ENCODE assay signal across 8 cellular contexts in genomic region chrX:101409043-101409442, GRCh38. TPM values are rescaled to one million over a fixed set of nuclear protein-coding genes. Genes with fewer than 3 reads are reported as not detected.
A peak's percentile ranks its signal among the peaks of the same experiment; 100 is the strongest.
DNase-seq lines count a peak whose midpoint lies in the region; ATAC-seq and TF ChIP-seq lines count a peak whose summit lies in the region.

No MANE protein-coding gene starts in this region.

- intact Hi-C loops in left ventricle myocardium inferior (cut with micrococcal nuclease) (no loop called here), Right ventricle myocardium inferior (cut with DNase I) (no loop called here), body of pancreas (cut with DNase I) (no loop called here), uterus (cut with DNase I; ENCODE audit: low total_unique reads) (no loop called here)

- no peak overlapping the region for H2BK120ac ChIP-seq in mesenchymal stem cell (ENCODE audit: low read depth, low read length)

- no peak overlapping the region for H3K4ac ChIP-seq in mesenchymal stem cell (ENCODE audit: low read depth in 1 of 2, low read length in 2 of 2)

- no peak overlapping the region for H2BK5ac ChIP-seq in mesenchymal stem cell (ENCODE audit: low read depth, low read length, poor library complexity, severe bottlenecking)

- H3K27me3 ChIP-seq in left ventricle myocardium inferior (ENCODE audit: low read depth) (no peaks in the 10 kb centered on the region), body of pancreas (no peaks in the 10 kb centered on the region), mesenchymal stem cell (ENCODE audit: control insufficient read depth in 1 of 2, insufficient read depth in 1 of 2, low read length in 2 of 2) (no peaks in the 10 kb centered on the region), uterus (no peaks in the 10 kb centered on the region)

- ATAC-seq in Right ventricle myocardium inferior (no peak), body of pancreas (no peak)

- DNase-seq in left ventricle myocardium inferior (no peak), Right ventricle myocardium inferior (ENCODE audit: missing footprints) (no peak), body of pancreas (no peak), mesenchymal stem cell (peak; percentile 32), uterus (no peak), nucleus accumbens (lab: John Stamatoyannopoulos, UW) (no peak), islet precursor cell (no peak), COLO668 (lab: John Stamatoyannopoulos, UW; ENCODE audit: unreplicated experiment) (no peak)

- no peak overlapping the region for H3K14ac ChIP-seq in mesenchymal stem cell (ENCODE audit: low read length in 2 of 2)

- no peak overlapping the region for H3K23ac ChIP-seq in mesenchymal stem cell (ENCODE audit: low read length in 2 of 2)

- H3K27ac ChIP-seq in left ventricle myocardium inferior (replicated peaks) (peak overlapping the region; percentile 95), body of pancreas (peak overlapping the region in 3 of 4 donors; percentile 93 to 94 (median 93)), mesenchymal stem cell (ENCODE audit: low read length, poor library complexity, severe bottlenecking) (no peak overlapping the region), uterus (peak overlapping the region; percentile 93 to 97)

- TF ChIP-seq POLR2A in body of pancreas (IDR thresholded peaks at IDR 0.05) (no peak), uterus (IDR thresholded peaks at IDR 0.05) (no peak)

- no peak overlapping the region for H2AFZ ChIP-seq in mesenchymal stem cell (ENCODE audit: low read depth, low read length)

- H3K9me3 ChIP-seq in left ventricle myocardium inferior (replicated peaks) (no peaks in the 10 kb centered on the region), body of pancreas (no peaks in the 10 kb centered on the region), mesenchymal stem cell (ENCODE audit: control insufficient read depth, low read length) (no peaks in the 10 kb centered on the region), uterus (no peaks in the 10 kb centered on the region)

- H2AK5ac ChIP-seq in mesenchymal stem cell (ENCODE audit: low read length, severe bottlenecking), result no peak overlapping the region

- H3K4me3 ChIP-seq in left ventricle myocardium inferior, result peak overlapping the region; percentile 78
- no peak overlapping the region for H3K4me3 ChIP-seq in body of pancreas
- peak overlapping the region in 1 of 2 experiments; percentile 90 for H3K4me3 ChIP-seq in mesenchymal stem cell (ENCODE audit: insufficient read depth in 1 of 2, low read depth in 1 of 2, low read length in 2 of 2)
- H3K4me3 ChIP-seq in uterus, result peak overlapping the region; percentile 52 to 57

- H4K8ac ChIP-seq in mesenchymal stem cell (ENCODE audit: low read length), result no peak overlapping the region

- H3K4me2 ChIP-seq in mesenchymal stem cell (ENCODE audit: low read length, poor library complexity, severe bottlenecking), result peak overlapping the region; percentile 16

- H3K36me3 ChIP-seq in left ventricle myocardium inferior, result peaks cover 8% of the 10 kb centered on the region
- H3K36me3 ChIP-seq in body of pancreas (replicated peaks in 1 of 2; ENCODE audit: insufficient read depth in 1 of 2, low read depth in 2 of 2), result no peaks in the 10 kb centered on the region
- peaks cover 12 to 22% of the 10 kb centered on the region in 2 experiments for H3K36me3 ChIP-seq in mesenchymal stem cell (ENCODE audit: control insufficient read depth in 1 of 2, insufficient read depth in 2 of 2, low read depth in 1 of 2, low read length in 2 of 2)
- no peaks in the 10 kb centered on the region for H3K36me3 ChIP-seq in uterus

- TF ChIP-seq CTCF in left ventricle myocardium inferior (IDR thresholded peaks at IDR 0.05; ENCODE audit: borderline replicate concordance), result no peak
- no peak for TF ChIP-seq CTCF in body of pancreas (IDR thresholded peaks at IDR 0.05)
- no peak for TF ChIP-seq CTCF in uterus (IDR thresholded peaks at IDR 0.05)

- H3K9ac ChIP-seq in mesenchymal stem cell (ENCODE audit: low read length), result peak overlapping the region; percentile 95

- no peak overlapping the region for H2BK12ac ChIP-seq in mesenchymal stem cell (ENCODE audit: low read length in 2 of 2)

- no peak overlapping the region for H2BK15ac ChIP-seq in mesenchymal stem cell (ENCODE audit: low read depth, poor library complexity, severe bottlenecking)

- H3K79me1 ChIP-seq in mesenchymal stem cell (replicated peaks; ENCODE audit: low read length, poor library complexity, severe bottlenecking), result peaks cover 1% of the 10 kb centered on the region

- peaks cover 48% of the 10 kb centered on the region for H3K4me1 ChIP-seq in left ventricle myocardium inferior
- peaks cover 7% of the 10 kb centered on the region for H3K4me1 ChIP-seq in body of pancreas
- no peaks in the 10 kb centered on the region for H3K4me1 ChIP-seq in mesenchymal stem cell (ENCODE audit: control insufficient read depth, insufficient read depth, low read depth, low read length)
- no peaks in the 10 kb centered on the region for H3K4me1 ChIP-seq in uterus

- H4K91ac ChIP-seq in mesenchymal stem cell (ENCODE audit: low read length), result no peak overlapping the region

- WGBS in body of pancreas, 2 donors, result 0 to 3% methylated on average over 6 of the region's 6 CpGs
- WGBS in mesenchymal stem cell, result 0% methylated on average over 2 of the region's 6 CpGs

- H3K18ac ChIP-seq in mesenchymal stem cell (ENCODE audit: low read depth in 1 of 2, low read length in 2 of 2), result no peak overlapping the region

RNA-seq across cellular contexts. Expression of gene HNRNPH2, which starts 1.0 kb away (rescaled TPM):
- 51.4 TPM for total RNA-seq in left ventricle myocardium inferior
- 53.5 TPM for total RNA-seq in Right ventricle myocardium inferior
- total RNA-seq in body of pancreas, result 10 to 100 TPM; 24.1 to 25.7 TPM
- polyA plus RNA-seq in mesenchymal stem cell (2013, experiment 1 of 2), result 58.6 TPM
- polyA plus RNA-seq in mesenchymal stem cell (2013, experiment 2 of 2), result 60.5 TPM
- 10 to 100 TPM; 22.0 to 87.2 (median 40.7) TPM for total RNA-seq in uterus

RNA-seq across cellular contexts. Expression of gene GLA, which starts 1.3 kb away (rescaled TPM):
- total RNA-seq in left ventricle myocardium inferior (10.8 TPM), Right ventricle myocardium inferior (12.6 TPM), body of pancreas (1 to 10 TPM; 6.2 to 7.6 TPM), uterus (10 to 100 TPM; 13.2 to 30.2 (median 19.2) TPM)
- 66.5 TPM for polyA plus RNA-seq in mesenchymal stem cell (2013, experiment 1 of 2)
- 71.3 TPM for polyA plus RNA-seq in mesenchymal stem cell (2013, experiment 2 of 2)

RNA-seq across cellular contexts. Expression of gene RPL36A, which starts 18.2 kb away (rescaled TPM):
- total RNA-seq in left ventricle myocardium inferior, result 86.9 TPM
- total RNA-seq in Right ventricle myocardium inferior, result 78.1 TPM
- 100 to 1,000 TPM; 369 to 821 TPM for total RNA-seq in body of pancreas
- 2,923 TPM for polyA plus RNA-seq in mesenchymal stem cell (2013, experiment 1 of 2)
- 2,774 TPM for polyA plus RNA-seq in mesenchymal stem cell (2013, experiment 2 of 2)
- total RNA-seq in uterus, result 1,000 to 10,000 TPM in 3 of 4 donors, 100 to 1,000 TPM in 1; 279 to 2,120 (median 1,455) TPM

RNA-seq across cellular contexts. Expression of gene BTK, which starts 23.1 kb away (rescaled TPM):
- total RNA-seq in left ventricle myocardium inferior (1.3 TPM), Right ventricle myocardium inferior (5.4 TPM), body of pancreas (1 to 10 TPM; 2.6 to 4.0 TPM), uterus (1 to 10 TPM; 1.2 to 5.9 (median 2.5) TPM)
- 0.30 TPM for polyA plus RNA-seq in mesenchymal stem cell (2013, experiment 1 of 2)
- 0.33 TPM for polyA plus RNA-seq in mesenchymal stem cell (2013, experiment 2 of 2)

Comparison
In these comparisons a context has a peak if more than half of its experiments do, and no peak if none do; other contexts are left out.
1. H3K4me3 ChIP-seq: peak in left ventricle myocardium inferior (single experiment) and uterus (2 of 2); none in body of pancreas (0 of 2).